ENCODE assay signal across 10 cellular contexts in the genomic region with DNA sequence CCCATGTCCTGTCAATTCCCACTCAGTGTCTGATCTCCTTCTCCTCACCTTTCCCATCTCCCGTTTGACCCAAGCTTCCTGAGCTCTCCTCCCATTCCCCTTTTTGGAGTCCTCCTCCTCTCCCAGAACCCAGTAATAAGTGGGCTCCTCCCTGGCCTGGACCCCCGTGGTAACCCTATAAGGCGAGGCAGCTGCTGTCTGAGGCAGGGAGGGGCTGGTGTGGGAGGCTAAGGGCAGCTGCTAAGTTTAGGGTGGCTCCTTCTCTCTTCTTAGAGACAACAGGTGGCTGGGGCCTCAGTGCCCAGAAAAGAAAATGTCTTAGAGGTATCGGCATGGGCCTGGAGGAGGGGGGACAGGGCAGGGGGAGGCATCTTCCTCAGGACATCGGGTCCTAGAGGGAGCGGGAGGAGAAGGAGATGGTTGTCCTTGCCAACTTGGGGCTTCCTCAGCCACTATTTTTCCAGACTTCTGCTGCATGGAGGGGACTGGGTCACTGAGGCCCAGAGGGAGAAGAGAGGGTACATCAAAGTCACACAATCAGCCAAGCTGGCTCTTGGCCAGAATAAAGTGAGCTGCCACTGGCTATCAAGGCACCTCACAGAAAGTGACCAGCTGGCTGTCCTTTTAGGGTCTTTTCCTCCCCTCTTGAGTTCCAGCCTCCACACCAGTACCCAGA. TPM values are rescaled to one million over a fixed set of nuclear protein-coding genes. Genes with fewer than 3 reads are reported as not detected.
DNase-seq lines count a peak whose midpoint lies in the region; ATAC-seq and TF ChIP-seq lines count a peak whose summit lies in the region.
"Had no signal": no experiment of that assay in that cellular context is flagged by ENCODE, and none has a peak within 500 bp of the region (broad histone marks: within the 10 kb centered on the region; RNA-seq: fewer than 3 reads in every experiment).

No MANE protein-coding gene starts in this region.

- DNase-seq in DND-41 (no peak), mesenchymal stem cell (no peak), NCI-H1930 (lab: John Stamatoyannopoulos, UW) (no peak), uterus (no peak), putamen (ENCODE audit: low spot score) (no peak)
- DNase-seq: NCI-H226 had no signal

- H3K14ac ChIP-seq in mesenchymal stem cell (ENCODE audit: low read length in 2 of 2) = peak overlapping the region in 1 of 2 experiments; percentile 58

- H4K8ac ChIP-seq in mesenchymal stem cell (ENCODE audit: low read length) = peak overlapping the region; percentile 53

- 91% methylated on average over 6 of the region's 6 CpGs for WGBS in mesenchymal stem cell

- H2BK5ac ChIP-seq in mesenchymal stem cell (ENCODE audit: low read depth, low read length, poor library complexity, severe bottlenecking) = no peak overlapping the region

- peak overlapping the region; percentile 64; the same call in 1 of the 2 replicates for H3K9ac ChIP-seq in DND-41 (ENCODE audit: low read depth, low read length)
- H3K9ac ChIP-seq in mesenchymal stem cell (ENCODE audit: low read length) = no peak overlapping the region

- no peak overlapping the region for H2BK120ac ChIP-seq in mesenchymal stem cell (ENCODE audit: low read depth, low read length)

- peak overlapping the region in 1 of 2 experiments; percentile 67 for H3K4ac ChIP-seq in mesenchymal stem cell (ENCODE audit: low read depth in 1 of 2, low read length in 2 of 2)

- ATAC-seq in DND-41 (ENCODE audit: insufficient read depth, low read depth) (no peak), GM18858 (IDR thresholded peaks at IDR 0.05; ENCODE audit: unreplicated experiment) (no peak)
- no peak for ATAC-seq in activated T-helper 17 cell treated with anti-CD3 and anti-CD28 coated beads, Interleukin-2, amount 50 U/mL, for 72 hours (replicated peaks)

- peaks cover 23% of the 10 kb centered on the region for H4K20me1 ChIP-seq in DND-41 (ENCODE audit: insufficient read depth, low read length)

- H3K27ac ChIP-seq in 22Rv1 = peak overlapping the region; percentile 89
- peak overlapping the region; percentile 82 for H3K27ac ChIP-seq in DND-41 (ENCODE audit: low read length)
- H3K27ac ChIP-seq in mesenchymal stem cell (ENCODE audit: low read length, poor library complexity, severe bottlenecking) = no peak overlapping the region
- H3K27ac ChIP-seq in uterus = peak overlapping the region in 1 of 2 donors; percentile 97

- peaks cover 45% of the 10 kb centered on the region for H3K4me1 ChIP-seq in DND-41 (ENCODE audit: insufficient read depth, low read length)
- peaks cover 20% of the 10 kb centered on the region for H3K4me1 ChIP-seq in mesenchymal stem cell (ENCODE audit: control insufficient read depth, insufficient read depth, low read depth, low read length)
- H3K4me1 ChIP-seq in uterus = peaks cover 0 to 7% of the 10 kb centered on the region in 2 donors

- peak overlapping the region; percentile 30 for H4K91ac ChIP-seq in mesenchymal stem cell (ENCODE audit: low read length)

- H3K4me1 Mint-ChIP-seq in activated T-helper 17 cell treated with anti-CD3 and anti-CD28 coated beads, Interleukin-2, amount 50 U/mL, for 72 hours = peaks cover 25% of the 10 kb centered on the region

- H3K23ac ChIP-seq in mesenchymal stem cell (ENCODE audit: low read length in 2 of 2) = no peak overlapping the region

- H3K4me3 Mint-ChIP-seq in activated T-helper 17 cell treated with anti-CD3 and anti-CD28 coated beads, Interleukin-2, amount 50 U/mL, for 72 hours = peak overlapping the region; percentile 98

- H3K4me2 ChIP-seq in DND-41 (ENCODE audit: insufficient read depth, low read length) = peak overlapping the region; percentile 71
- H3K4me2 ChIP-seq in mesenchymal stem cell (ENCODE audit: low read length, poor library complexity, severe bottlenecking) = no peak overlapping the region

- H3K27ac Mint-ChIP-seq in activated T-helper 17 cell treated with anti-CD3 and anti-CD28 coated beads, Interleukin-2, amount 50 U/mL, for 72 hours = peak overlapping the region; percentile 99

- peaks cover 32% of the 10 kb centered on the region for H3K36me3 Mint-ChIP-seq in activated T-helper 17 cell treated with anti-CD3 and anti-CD28 coated beads, Interleukin-2, amount 50 U/mL, for 72 hours (ENCODE audit: low read depth)

- H3K79me2 ChIP-seq in DND-41 (ENCODE audit: insufficient read depth, low read length) = peaks cover 38% of the 10 kb centered on the region

- H2BK12ac ChIP-seq in mesenchymal stem cell (ENCODE audit: low read length in 2 of 2) = peak overlapping the region; percentile 31 to 80

- TF ChIP-seq POLR2A in uterus (IDR thresholded peaks at IDR 0.05) = no peak

- peak overlapping the region; percentile 69 for H2AK5ac ChIP-seq in mesenchymal stem cell (ENCODE audit: low read length, severe bottlenecking)

- H3K79me1 ChIP-seq in mesenchymal stem cell (replicated peaks; ENCODE audit: low read length, poor library complexity, severe bottlenecking) = peaks cover 3% of the 10 kb centered on the region

- no peaks in the 10 kb centered on the region for H3K27me3 Mint-ChIP-seq in activated T-helper 17 cell treated with anti-CD3 and anti-CD28 coated beads, Interleukin-2, amount 50 U/mL, for 72 hours

- H3K27me3 ChIP-seq in DND-41 (ENCODE audit: insufficient read depth, low read length, poor library complexity) (no peaks in the 10 kb centered on the region), mesenchymal stem cell (ENCODE audit: control insufficient read depth in 1 of 2, insufficient read depth in 1 of 2, low read length in 2 of 2) (no peaks in the 10 kb centered on the region), uterus (no peaks in the 10 kb centered on the region)

- no peaks in the 10 kb centered on the region for H3K9me3 Mint-ChIP-seq in activated T-helper 17 cell treated with anti-CD3 and anti-CD28 coated beads, Interleukin-2, amount 50 U/mL, for 72 hours

- H3K4me3 ChIP-seq in DND-41 (ENCODE audit: low read depth in 1 of 2, low read length in 2 of 2) (peak overlapping the region in 1 of 2 experiments; percentile 56; a peak in 2 of 4 replicates), mesenchymal stem cell (ENCODE audit: insufficient read depth in 1 of 2, low read depth in 1 of 2, low read length in 2 of 2) (no peak overlapping the region), uterus (no peak overlapping the region)

- peak overlapping the region; percentile 82 for H2BK15ac ChIP-seq in mesenchymal stem cell (ENCODE audit: low read depth, poor library complexity, severe bottlenecking)

- no peaks in the 10 kb centered on the region for H3K9me3 ChIP-seq in DND-41 (ENCODE audit: insufficient read depth, low read length, severe bottlenecking)
- H3K9me3 ChIP-seq in mesenchymal stem cell (ENCODE audit: control insufficient read depth, low read length) = no peaks in the 10 kb centered on the region
- H3K9me3 ChIP-seq in uterus = no peaks in the 10 kb centered on the region

- no peak for TF ChIP-seq CTCF in 22Rv1 (IDR thresholded peaks at IDR 0.05)
- TF ChIP-seq CTCF in DND-41 (IDR thresholded peaks at IDR 0.05; ENCODE audit: borderline replicate concordance, extremely low read depth, low read length, poor library complexity, severe bottlenecking) = no peak
- no peak for TF ChIP-seq CTCF in uterus (IDR thresholded peaks at IDR 0.05)

- intact Hi-C loops in uterus (cut with DNase I; ENCODE audit: low total_unique reads) = no loop called here

- H3K36me3 ChIP-seq in DND-41 (ENCODE audit: insufficient read depth, low read length) = peaks cover 10% of the 10 kb centered on the region
- H3K36me3 ChIP-seq in mesenchymal stem cell (ENCODE audit: control insufficient read depth in 1 of 2, insufficient read depth in 2 of 2, low read depth in 1 of 2, low read length in 2 of 2) = peaks cover 0 to 4% of the 10 kb centered on the region in 2 experiments
- H3K36me3 ChIP-seq in uterus = no peaks in the 10 kb centered on the region

- H2AFZ ChIP-seq in DND-41 (ENCODE audit: low read depth, low read length) (peak overlapping the region; percentile 52), mesenchymal stem cell (ENCODE audit: low read depth, low read length) (no peak overlapping the region)

- no peak overlapping the region for H3K18ac ChIP-seq in mesenchymal stem cell (ENCODE audit: low read depth in 1 of 2, low read length in 2 of 2)

RNA-seq across cellular contexts. Expression of a gene that starts 1.9 kb away (rescaled TPM):
- total RNA-seq in activated T-helper 17 cell treated with anti-CD3 and anti-CD28 coated beads, Interleukin-2, amount 50 U/mL, for 72 hours = 10 to 100 TPM; 49.7 to 64.2 TPM
- polyA plus RNA-seq in mesenchymal stem cell (2013, experiment 1 of 2) = 23.4 TPM
- 21.8 TPM for polyA plus RNA-seq in mesenchymal stem cell (2013, experiment 2 of 2)
- 10 to 100 TPM; 20.7 to 50.1 (median 29.9) TPM for total RNA-seq in uterus

RNA-seq across cellular contexts. Expression of a gene that starts 2.4 kb away (rescaled TPM):
- 1 to 10 TPM in 1 of 2 donors, not detected in 1; 1.6 TPM for total RNA-seq in activated T-helper 17 cell treated with anti-CD3 and anti-CD28 coated beads, Interleukin-2, amount 50 U/mL, for 72 hours
- polyA plus RNA-seq in mesenchymal stem cell (2013, experiment 1 of 2) = 1.7 TPM
- polyA plus RNA-seq in mesenchymal stem cell (2013, experiment 2 of 2) = 3.1 TPM
- total RNA-seq in uterus = 1 to 10 TPM in 1 of 4 donors, not detected in 3; 1.2 TPM
- total RNA-seq: renal cortical epithelial cell had no signal

RNA-seq across cellular contexts. Expression of a gene that starts 10.2 kb away (rescaled TPM):
- 100 to 1,000 TPM; 198 to 216 TPM for total RNA-seq in activated T-helper 17 cell treated with anti-CD3 and anti-CD28 coated beads, Interleukin-2, amount 50 U/mL, for 72 hours
- polyA plus RNA-seq in mesenchymal stem cell (2013, experiment 1 of 2) = 1.3 TPM
- 1.3 TPM for polyA plus RNA-seq in mesenchymal stem cell (2013, experiment 2 of 2)
- total RNA-seq in uterus = 1 to 10 TPM in 2 of 4 donors, not detected in 2; 1.0 to 5.3 TPM

RNA-seq across cellular contexts. Expression of a gene that starts 17.1 kb away (rescaled TPM):
- total RNA-seq in activated T-helper 17 cell treated with anti-CD3 and anti-CD28 coated beads, Interleukin-2, amount 50 U/mL, for 72 hours = 10 to 100 TPM; 51.0 to 69.9 TPM
- polyA plus RNA-seq in mesenchymal stem cell (2013, experiment 1 of 2) = 41.7 TPM
- 43.6 TPM for polyA plus RNA-seq in mesenchymal stem cell (2013, experiment 2 of 2)
- 10 to 100 TPM; 27.9 to 74.7 (median 32.8) TPM for total RNA-seq in uterus

RNA-seq across cellular contexts. Expression of a gene that starts 23.0 kb away (rescaled TPM):
- 10 to 100 TPM; 10.2 to 10.5 TPM for total RNA-seq in activated T-helper 17 cell treated with anti-CD3 and anti-CD28 coated beads, Interleukin-2, amount 50 U/mL, for 72 hours
- 6.3 TPM for polyA plus RNA-seq in mesenchymal stem cell (2013, experiment 1 of 2)
- polyA plus RNA-seq in mesenchymal stem cell (2013, experiment 2 of 2) = 5.5 TPM
- total RNA-seq in uterus = 10 to 100 TPM in 3 of 4 donors, 1 to 10 TPM in 1; 2.6 to 21.0 (median 12.7) TPM

Comparison
In these comparisons a context has a peak if more than half of its experiments do, and no peak if none do; other contexts are left out.
1. RNA of a gene that starts 10.2 kb away (total RNA-seq): 198 to 216 TPM in activated T-helper 17 cell treated with anti-CD3 and anti-CD28 coated beads, Interleukin-2, amount 50 U/mL, for 72 hours; 1.0 to 5.3 TPM in uterus; every median in the first group is over 10 times any median in the second.